17 cellular contexts compared by ENCODE assay signal in the genomic region with DNA sequence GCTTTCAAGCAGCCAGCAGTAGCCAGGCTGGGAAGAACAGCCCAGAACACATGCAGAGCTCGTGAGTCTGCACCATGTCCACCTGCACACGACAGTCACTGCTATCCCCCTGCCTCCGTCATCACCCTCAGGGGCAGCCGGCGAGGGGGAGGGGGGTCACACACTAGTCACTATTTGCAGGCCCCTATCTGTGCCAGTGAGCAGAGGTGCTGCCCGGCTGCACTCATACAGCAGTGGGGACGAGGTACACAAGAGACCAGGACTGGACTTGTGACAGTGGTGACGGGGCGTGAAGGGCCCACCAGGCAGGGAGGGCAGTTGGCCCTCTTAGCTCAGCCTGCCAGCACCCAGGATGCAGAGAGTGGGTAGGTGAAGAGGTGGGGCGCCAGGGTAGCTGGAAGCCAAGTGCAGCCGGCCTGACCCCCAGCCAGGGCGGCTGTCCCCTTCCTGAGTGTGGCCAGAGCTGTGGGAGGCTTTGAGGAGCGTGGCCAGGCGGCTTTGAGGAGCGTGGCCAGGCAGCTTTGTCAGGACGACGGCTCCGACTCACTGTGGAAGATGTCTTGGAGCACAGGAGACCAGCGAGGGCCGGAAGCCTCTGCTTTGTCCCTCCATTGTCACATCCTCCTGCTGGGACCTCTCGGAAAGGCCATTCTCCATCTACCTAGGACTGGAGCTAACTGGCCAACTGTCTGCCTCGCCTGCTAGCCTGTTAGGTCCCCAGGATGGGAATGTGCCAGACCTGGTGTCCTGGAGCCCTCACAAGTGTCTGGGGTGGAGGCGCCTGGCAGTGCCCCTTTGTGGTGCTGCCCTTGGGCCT. TPM values are rescaled to one million over a fixed set of nuclear protein-coding genes. Genes with fewer than 3 reads are reported as not detected.
DNase-seq lines count a peak whose midpoint lies in the region; ATAC-seq and TF ChIP-seq lines count a peak whose summit lies in the region.
"Had no signal": no experiment of that assay in that cellular context is flagged by ENCODE, and none has a peak within 500 bp of the region (broad histone marks: within the 10 kb centered on the region; RNA-seq: fewer than 3 reads in every experiment).

No MANE protein-coding gene starts in this region.

- DNase-seq in AG08396 (ENCODE audit: low spot score) (peak; percentile 6), H7 (peak; percentile 35), hepatic stellate cell (ENCODE audit: low spot score) (peak; percentile 4), spleen (peak; percentile 59), RWPE1 (ENCODE audit: low spot score) (no peak), NCI-H446 treated with DMSO at 0.1 percent for 48 hours (lab: John Stamatoyannopoulos, UW) (no peak)
- DNase-seq: Caco-2; HCEC 1CT; NCI-H187; NCI-H226; NCI-H526 treated with DMSO at 0.1 percent for 48 hours; NK-92 treated with Interleukin-12 subunit alpha and Interleukin-12 subunit beta, amount 100 ng/mL, for 24 hours had no signal

- H3K4me3 ChIP-seq in H7 (ENCODE audit: insufficient read depth, low read depth, low read length) (no peak overlapping the region), spleen (no peak overlapping the region)

- no peaks in the 10 kb centered on the region for H3K9me3 ChIP-seq in spleen
- H3K9me3 ChIP-seq: Caco-2 had no signal

- no peaks in the 10 kb centered on the region for H3K27me3 ChIP-seq in H7 (ENCODE audit: control insufficient read depth, insufficient read depth, low read length)
- H3K27me3 ChIP-seq in spleen (replicated peaks in 1 of 7) = no peaks in the 10 kb centered on the region

- 86 to 97% (median 92%) methylated on average over 14 to 23 of the region's 23 CpGs for WGBS in spleen, 5 donors

- CTCF ChIA-PET in RWPE1 (lab: Yijun Ruan, JAX) = interaction anchor here (0.5 to 0.7 kb wide), 2 partner anchors 72 to 220 kb away, joined by 3 to 4 read pairs; no protein-coding TSS in a partner anchor

- intact Hi-C loops in spleen (cut with DNase I; ENCODE audit: low total_unique reads) = no loop called here

- no peak for ATAC-seq in GM18867 (IDR thresholded peaks at IDR 0.05; ENCODE audit: unreplicated experiment)

- H3K4me1 ChIP-seq in spleen = peaks cover 0 to under 1% (median 0%) of the 10 kb centered on the region in 6 donors
- H3K4me1 ChIP-seq: Caco-2 had no signal

- no peaks in the 10 kb centered on the region for H3K36me3 ChIP-seq in H7 (replicated peaks; ENCODE audit: control insufficient read depth, insufficient read depth, low read length)
- no peaks in the 10 kb centered on the region for H3K36me3 ChIP-seq in spleen

- TF ChIP-seq CTCF in spleen (IDR thresholded peaks at IDR 0.05 in 8 of 11, conservative IDR thresholded peaks at IDR 0.05 in 3 of 11) (no peak), RWPE1 (conservative IDR thresholded peaks at IDR 0.05; ENCODE audit: low read depth) (no peak)

- no peak for TF ChIP-seq POLR2A in spleen (IDR thresholded peaks at IDR 0.05)

- POLR2A ChIA-PET in RWPE1 (lab: Yijun Ruan, JAX; ENCODE audit: low non-redundant PET) = interaction anchor here (0.6 kb wide), 1 partner anchor 1040 kb away, joined by 6 read pairs; no protein-coding TSS in a partner anchor

- no peak overlapping the region for H3K27ac ChIP-seq in spleen
- H3K27ac ChIP-seq in RWPE1 = no peak overlapping the region

RNA-seq across cellular contexts. Expression of gene FGD5, which starts 52.1 kb away (rescaled TPM):
- total RNA-seq in H7 (2014; rRNA removed; shearing (Covaris generic)) = 19.8 and 25.8 TPM in 2 replicates
- total RNA-seq in spleen = 100 to 1,000 TPM in 2 of 7 donors, 10 to 100 TPM in 5; 62.5 to 145 (median 68.7) TPM
- 10 to 100 TPM in 1 of 3 donors, 1 to 10 TPM in 2; 6.0 to 18.3 (median 6.7) TPM for polyA plus RNA-seq in spleen
- total RNA-seq: A673, HT1080, LHCN-M2 had no signal
- polyA plus RNA-seq: IgD-negative memory B cell had no signal

Comparison
In these comparisons a context has a peak if more than half of its experiments do, and no peak if none do; other contexts are left out.
1. DNase-seq: peak in AG08396 (single experiment), H7 (single experiment), hepatic stellate cell (single experiment) and spleen (single experiment); none in RWPE1 (single experiment) and NCI-H446 treated with DMSO at 0.1 percent for 48 hours (single experiment).